In the genomic region with DNA sequence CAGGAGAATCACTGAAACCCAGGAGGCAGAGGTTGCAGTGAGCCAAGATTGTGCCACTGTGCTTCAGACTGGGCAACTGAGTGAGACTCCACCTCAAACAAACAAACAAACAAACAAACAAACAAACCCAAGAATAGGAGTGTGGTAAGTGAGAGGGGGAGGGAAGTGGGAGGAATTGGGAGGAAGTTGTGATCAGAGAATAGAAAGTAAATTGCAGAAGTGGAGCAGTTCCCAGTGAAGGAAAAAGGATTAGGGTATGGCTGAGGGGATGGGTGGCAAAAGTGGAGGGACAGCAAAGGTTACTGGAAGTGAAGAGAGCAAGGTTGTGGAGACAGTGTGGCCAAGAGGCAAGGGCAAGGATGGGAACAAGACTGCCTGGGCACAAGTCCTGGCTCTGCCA, we compare ENCODE assay signal across 28 cellular contexts. TPM values are rescaled to one million over a fixed set of nuclear protein-coding genes. Genes with fewer than 3 reads are reported as not detected.
A peak's percentile ranks its signal among the peaks of the same experiment; 100 is the strongest.
DNase-seq lines count a peak whose midpoint lies in the region; FAIRE-seq and TF ChIP-seq lines count a peak whose summit lies in the region.
"Had no signal": no experiment of that assay in that cellular context is flagged by ENCODE, and none has a peak within 500 bp of the region (broad histone marks: within the 10 kb centered on the region; RNA-seq: fewer than 3 reads in every experiment).

No MANE protein-coding gene starts in this region.

- no peaks in the 10 kb centered on the region for H3K9me2 ChIP-seq in DOHH2 (replicated peaks; ENCODE audit: control insufficient read depth, low read length)

- H3K27me3 ChIP-seq in BLaER1 (no peaks in the 10 kb centered on the region), DOHH2 (ENCODE audit: control insufficient read depth, low read length) (0 out of 2 replicates have a peak, but pooled peaks cover 4% of the 10 kb centered on the region), astrocyte (ENCODE audit: insufficient read depth, low read length) (no peaks in the 10 kb centered on the region)
- H3K27me3 ChIP-seq: SJCRH30 had no signal

- H3K79me2 ChIP-seq in DOHH2 (ENCODE audit: control insufficient read depth, low read length) (no peaks in the 10 kb centered on the region), astrocyte (ENCODE audit: insufficient read depth, low read length) (no peaks in the 10 kb centered on the region)

- no peak overlapping the region for H2AFZ ChIP-seq in astrocyte (ENCODE audit: low read depth, low read length)

- H3K4me3 Mint-ChIP-seq in astrocyte (ENCODE audit: unreplicated experiment): peak overlapping the region; percentile 12

- FAIRE-seq in astrocyte (lab: Jason Lieb, UNC): no peak
- FAIRE-seq: A549, GM18507, RCC 7860 had no signal

- H3K36me3 Mint-ChIP-seq in astrocyte (ENCODE audit: low read depth, unreplicated experiment): no peaks in the 10 kb centered on the region

- H3K27ac ChIP-seq in BLaER1 (no peak overlapping the region), DOHH2 (ENCODE audit: low read depth, low read length) (no peak overlapping the region), astrocyte (ENCODE audit: low read depth, low read length) (no peak overlapping the region)
- H3K27ac ChIP-seq: A549, C4-2B, HL-60, SJCRH30 had no signal

- no peak overlapping the region for H3K27ac Mint-ChIP-seq in astrocyte (ENCODE audit: unreplicated experiment)

- no peak overlapping the region for H3K9ac ChIP-seq in BLaER1
- H3K9ac ChIP-seq in astrocyte (ENCODE audit: low read length): no peak overlapping the region

- H3K4me1 ChIP-seq in BLaER1: peaks cover 31% of the 10 kb centered on the region
- H3K4me1 ChIP-seq in DOHH2 (ENCODE audit: control insufficient read depth, low read length): peaks cover 38% of the 10 kb centered on the region
- H3K4me1 ChIP-seq in astrocyte (ENCODE audit: insufficient read depth, low read length): no peaks in the 10 kb centered on the region
- H3K4me1 ChIP-seq: A549, SJCRH30 had no signal

- H3K36me3 ChIP-seq in BLaER1 (no peaks in the 10 kb centered on the region), DOHH2 (ENCODE audit: control insufficient read depth, low read length) (no peaks in the 10 kb centered on the region), astrocyte (ENCODE audit: insufficient read depth, low read length) (no peaks in the 10 kb centered on the region)
- H3K36me3 ChIP-seq: SJCRH30 had no signal

- H3K4me3 ChIP-seq in BLaER1 (no peak overlapping the region), DOHH2 (ENCODE audit: low read length) (peak overlapping the region; percentile 17; the same call in 1 of the 2 replicates), astrocyte (ENCODE audit: insufficient read depth, low read depth, low read length) (no peak overlapping the region)
- H3K4me3 ChIP-seq: A549, SJCRH30 had no signal

- DNase-seq in MV-4-11 (lab: John Stamatoyannopoulos, UW) (peak; percentile 87), astrocyte (ENCODE audit: low read depth) (no peak), iPS-NIHi11 (ENCODE audit: low spot score) (no peak), SW480 (ENCODE audit: low spot score) (no peak), 8988T (no peak), HuH-7.5 (ENCODE audit: low spot score) (no peak)
- DNase-seq: AML-193; Calu3; DMS79 treated with DMSO at 0.1 percent for 48 hours; H7; MM.1S; NCI-H1105 treated with DMSO at 0.1 percent for 48 hours; NCI-H146; NCI-H1930; NCI-H2107; NCI-H446; NCI-H526; NCI-H82; NK-92 treated with Interleukin-12 subunit alpha and Interleukin-12 subunit beta, amount 100 ng/mL, for 24 hours; OCI-M1; SJCRH30 had no signal

- H3K9me3 Mint-ChIP-seq in astrocyte (ENCODE audit: unreplicated experiment): no peaks in the 10 kb centered on the region

- H3K27me3 Mint-ChIP-seq in astrocyte (ENCODE audit: low read depth, unreplicated experiment): no peaks in the 10 kb centered on the region

- H3F3A ChIP-seq in DOHH2 (ENCODE audit: control insufficient read depth, insufficient read depth): peaks cover 9% of the 10 kb centered on the region

- no peak for TF ChIP-seq CTCF in DOHH2 (IDR thresholded peaks at IDR 0.05; ENCODE audit: low read depth, low read length, poor library complexity, severe bottlenecking)
- no peak for TF ChIP-seq CTCF in astrocyte (IDR thresholded peaks at IDR 0.05; ENCODE audit: insufficient read depth, low read depth, low read length)

- H3K4me2 ChIP-seq in BLaER1 (peak overlapping the region; percentile 33), DOHH2 (ENCODE audit: low read length) (peak overlapping the region; percentile 53), astrocyte (ENCODE audit: low read length) (no peak overlapping the region)
- H3K4me2 ChIP-seq: A549 had no signal

- H3K4me1 Mint-ChIP-seq in astrocyte (ENCODE audit: low read depth, unreplicated experiment): no peaks in the 10 kb centered on the region

- H4K20me1 ChIP-seq in BLaER1: no peaks in the 10 kb centered on the region
- H4K20me1 ChIP-seq in DOHH2 (ENCODE audit: control insufficient read depth, insufficient read depth, low read depth, low read length): no peaks in the 10 kb centered on the region
- no peaks in the 10 kb centered on the region for H4K20me1 ChIP-seq in astrocyte (ENCODE audit: insufficient read depth, low read length)

- H3K9me3 ChIP-seq in BLaER1 (no peaks in the 10 kb centered on the region), DOHH2 (ENCODE audit: control insufficient read depth, insufficient read depth, low read length) (no peaks in the 10 kb centered on the region), astrocyte (ENCODE audit: insufficient read depth, low read depth, low read length) (no peaks in the 10 kb centered on the region)
- H3K9me3 ChIP-seq: A549, SJCRH30 had no signal

RNA-seq across cellular contexts. Expression of a gene that starts 41.1 kb away (rescaled TPM):
- not detected in 2 replicates for total RNA-seq in astrocyte
- total RNA-seq: H7 had no signal

RNA-seq across cellular contexts. Expression of a gene that starts 56.5 kb away (rescaled TPM):
- 15.3 and 15.7 TPM in 2 replicates for total RNA-seq in astrocyte
